In the genomic region with DNA sequence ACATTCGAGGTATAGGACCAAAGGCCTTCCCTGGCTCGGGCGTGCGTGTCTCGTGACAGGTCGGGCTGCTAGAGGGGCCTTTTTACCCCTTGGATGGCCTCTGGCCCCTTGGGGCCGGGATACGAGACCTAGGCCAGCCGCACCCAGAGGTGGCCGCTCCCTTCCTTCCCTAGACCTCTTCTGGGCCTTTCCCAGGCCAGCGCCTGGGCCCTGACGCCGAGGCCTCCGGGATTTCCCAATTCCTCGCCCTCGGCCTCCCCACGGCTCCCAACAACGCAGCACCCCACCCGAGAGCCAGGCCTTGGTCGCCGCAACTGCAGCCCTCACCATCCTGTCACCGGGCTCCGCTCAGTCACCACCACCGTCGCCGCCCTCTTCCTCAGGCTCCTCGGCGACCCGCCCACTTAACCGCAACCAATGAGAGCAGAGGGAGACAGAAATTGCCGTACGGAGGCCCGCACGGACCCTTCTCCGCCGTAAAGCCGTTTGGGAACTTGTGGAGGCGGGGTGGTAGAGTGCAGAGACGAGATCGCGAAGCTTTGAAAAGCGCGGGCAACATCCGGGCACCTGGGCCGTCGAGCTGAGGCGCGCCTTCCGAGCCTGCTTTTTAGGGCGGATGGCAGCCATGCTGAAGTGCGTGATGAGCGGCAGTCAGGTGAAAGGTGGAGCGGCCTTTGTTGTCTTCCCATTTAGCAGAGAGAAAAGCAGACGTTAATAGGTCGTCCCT, we compare ENCODE assay signal across 1 cellular context.
TF ChIP-seq lines count a peak whose summit lies in the region.

A gene (plus strand): TSS at position 610 of the 727 bp plus-strand sequence. CDS start 7 bp downstream, at position 617.
A gene (minus strand): TSS at position 390 of the 727 bp plus-strand sequence. CDS start 60 bp downstream, at position 330.

TF ChIP-seq in HepG2, 621 proteins besides CTCF, POLR2A, EP300 and RAD21 (continued from another document and continues in another):
- TF ChIP-seq, protein P1, sequence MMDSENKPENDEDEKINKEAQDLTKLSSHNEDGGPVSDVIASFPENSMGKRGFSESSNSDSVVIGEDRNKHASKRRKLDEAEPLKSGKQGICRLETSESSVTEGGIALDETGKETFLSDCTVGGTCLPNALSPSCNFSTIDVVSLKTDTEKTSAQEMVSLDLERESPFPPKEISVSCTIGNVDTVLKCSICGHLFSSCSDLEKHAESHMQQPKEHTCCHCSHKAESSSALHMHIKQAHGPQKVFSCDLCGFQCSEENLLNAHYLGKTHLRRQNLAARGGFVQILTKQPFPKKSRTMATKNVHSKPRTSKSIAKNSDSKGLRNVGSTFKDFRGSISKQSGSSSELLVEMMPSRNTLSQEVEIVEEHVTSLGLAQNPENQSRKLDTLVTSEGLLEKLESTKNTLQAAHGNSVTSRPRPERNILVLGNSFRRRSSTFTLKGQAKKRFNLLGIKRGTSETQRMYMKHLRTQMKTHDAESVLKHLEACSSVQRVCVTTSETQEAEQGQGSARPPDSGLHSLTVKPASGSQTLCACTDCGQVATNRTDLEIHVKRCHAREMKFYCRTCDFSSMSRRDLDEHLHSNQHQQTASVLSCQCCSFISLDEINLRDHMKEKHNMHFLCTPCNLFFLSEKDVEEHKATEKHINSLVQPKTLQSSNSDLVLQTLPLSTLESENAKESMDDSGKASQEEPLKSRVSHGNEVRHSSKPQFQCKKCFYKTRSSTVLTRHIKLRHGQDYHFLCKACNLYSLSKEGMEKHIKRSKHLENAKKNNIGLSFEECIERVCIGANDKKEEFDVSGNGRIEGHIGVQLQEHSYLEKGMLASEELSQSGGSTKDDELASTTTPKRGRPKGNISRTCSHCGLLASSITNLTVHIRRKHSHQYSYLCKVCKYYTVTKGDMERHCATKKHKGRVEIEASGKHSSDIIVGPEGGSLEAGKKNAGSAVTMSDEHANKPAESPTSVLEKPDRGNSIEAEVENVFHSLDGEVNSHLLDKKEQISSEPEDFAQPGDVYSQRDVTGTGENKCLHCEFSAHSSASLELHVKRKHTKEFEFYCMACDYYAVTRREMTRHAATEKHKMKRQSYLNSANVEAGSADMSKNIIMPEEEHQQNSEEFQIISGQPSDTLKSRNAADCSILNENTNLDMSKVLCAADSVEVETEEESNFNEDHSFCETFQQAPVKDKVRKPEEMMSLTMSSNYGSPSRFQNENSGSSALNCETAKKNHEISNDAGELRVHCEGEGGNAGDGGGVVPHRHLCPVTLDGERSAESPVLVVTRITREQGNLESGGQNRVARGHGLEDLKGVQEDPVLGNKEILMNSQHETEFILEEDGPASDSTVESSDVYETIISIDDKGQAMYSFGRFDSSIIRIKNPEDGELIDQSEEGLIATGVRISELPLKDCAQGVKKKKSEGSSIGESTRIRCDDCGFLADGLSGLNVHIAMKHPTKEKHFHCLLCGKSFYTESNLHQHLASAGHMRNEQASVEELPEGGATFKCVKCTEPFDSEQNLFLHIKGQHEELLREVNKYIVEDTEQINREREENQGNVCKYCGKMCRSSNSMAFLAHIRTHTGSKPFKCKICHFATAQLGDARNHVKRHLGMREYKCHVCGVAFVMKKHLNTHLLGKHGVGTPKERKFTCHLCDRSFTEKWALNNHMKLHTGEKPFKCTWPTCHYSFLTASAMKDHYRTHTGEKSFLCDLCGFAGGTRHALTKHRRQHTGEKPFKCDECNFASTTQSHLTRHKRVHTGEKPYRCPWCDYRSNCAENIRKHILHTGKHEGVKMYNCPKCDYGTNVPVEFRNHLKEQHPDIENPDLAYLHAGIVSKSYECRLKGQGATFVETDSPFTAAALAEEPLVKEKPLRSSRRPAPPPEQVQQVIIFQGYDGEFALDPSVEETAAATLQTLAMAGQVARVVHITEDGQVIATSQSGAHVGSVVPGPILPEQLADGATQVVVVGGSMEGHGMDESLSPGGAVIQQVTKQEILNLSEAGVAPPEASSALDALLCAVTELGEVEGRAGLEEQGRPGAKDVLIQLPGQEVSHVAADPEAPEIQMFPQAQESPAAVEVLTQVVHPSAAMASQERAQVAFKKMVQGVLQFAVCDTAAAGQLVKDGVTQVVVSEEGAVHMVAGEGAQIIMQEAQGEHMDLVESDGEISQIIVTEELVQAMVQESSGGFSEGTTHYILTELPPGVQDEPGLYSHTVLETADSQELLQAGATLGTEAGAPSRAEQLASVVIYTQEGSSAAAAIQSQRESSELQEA (CRISPR knock-in tag; IDR thresholded peaks at IDR 0.05; ENCODE audit: not compliant biosample characterization): peak; percentile 67
- TF ChIP-seq GZF1 (CRISPR knock-in tag; IDR thresholded peaks at IDR 0.05) (peak; percentile 82; the same call in 1 of the 2 replicates), SMAD3 (CRISPR knock-in tag; IDR thresholded peaks at IDR 0.05) (peak; percentile 85), SMC3 (IDR thresholded peaks at IDR 0.05; ENCODE audit: low read length) (no peak), PTBP1 (IDR thresholded peaks at IDR 0.05; ENCODE audit: low read depth, low read length, poor library complexity, severe bottlenecking) (peak; percentile 13), HES4 (CRISPR knock-in tag; IDR thresholded peaks at IDR 0.05; ENCODE audit: borderline replicate concordance) (peak; percentile 60; the same call in 1 of the 2 replicates), CBX2 (IDR thresholded peaks at IDR 0.05; ENCODE audit: low read depth, low read length) (no peak), CBX2 (CRISPR knock-in tag; IDR thresholded peaks at IDR 0.05; ENCODE audit: low read depth) (peak; percentile 95; the same call in 1 of the 2 replicates), RARG (CRISPR knock-in tag; IDR thresholded peaks at IDR 0.05; ENCODE audit: low read depth) (0 out of 2 replicates have a peak, but pooled peaks have one; percentile 63), SNRNP70 (IDR thresholded peaks at IDR 0.05; ENCODE audit: low read depth, low read length) (no peak), RARA (CRISPR knock-in tag; IDR thresholded peaks at IDR 0.05) (no peak; the same call in 1 of the 2 replicates), ZNF329 (CRISPR knock-in tag; IDR thresholded peaks at IDR 0.05; ENCODE audit: low read depth) (no peak; the same call in none of the 2 replicates), POLR2G (IDR thresholded peaks at IDR 0.05; ENCODE audit: low read depth, low read length) (peak; percentile 93), SMAD1 (CRISPR knock-in tag; IDR thresholded peaks at IDR 0.05; ENCODE audit: borderline replicate concordance, low read depth) (peak; percentile 65; the same call in 1 of the 2 replicates), SYNCRIP (IDR thresholded peaks at IDR 0.05; ENCODE audit: insufficient read depth, low read depth, low read length) (no peak), IRF2 (CRISPR knock-in tag; IDR thresholded peaks at IDR 0.05) (peak; percentile 90), ZNF446 (CRISPR knock-in tag; IDR thresholded peaks at IDR 0.05) (peak; percentile 88), RFX1 (IDR thresholded peaks at IDR 0.05) (no peak), ZNF335 (CRISPR knock-in tag; IDR thresholded peaks at IDR 0.05) (peak; percentile 85), REL (CRISPR knock-in tag; conservative IDR thresholded peaks at IDR 0.05) (peak; percentile 96), ZNF563 (CRISPR knock-in tag; IDR thresholded peaks at IDR 0.05) (peak; percentile 98), CENPT (CRISPR knock-in tag; IDR thresholded peaks at IDR 0.05; ENCODE audit: low read depth) (peak; percentile 89; the same call in 1 of the 2 replicates), RELA (CRISPR knock-in tag; IDR thresholded peaks at IDR 0.05) (no peak), PRPF4 (IDR thresholded peaks at IDR 0.05; ENCODE audit: low read depth, low read length, poor library complexity, severe bottlenecking) (no peak)
- TF ChIP-seq, protein P2, sequence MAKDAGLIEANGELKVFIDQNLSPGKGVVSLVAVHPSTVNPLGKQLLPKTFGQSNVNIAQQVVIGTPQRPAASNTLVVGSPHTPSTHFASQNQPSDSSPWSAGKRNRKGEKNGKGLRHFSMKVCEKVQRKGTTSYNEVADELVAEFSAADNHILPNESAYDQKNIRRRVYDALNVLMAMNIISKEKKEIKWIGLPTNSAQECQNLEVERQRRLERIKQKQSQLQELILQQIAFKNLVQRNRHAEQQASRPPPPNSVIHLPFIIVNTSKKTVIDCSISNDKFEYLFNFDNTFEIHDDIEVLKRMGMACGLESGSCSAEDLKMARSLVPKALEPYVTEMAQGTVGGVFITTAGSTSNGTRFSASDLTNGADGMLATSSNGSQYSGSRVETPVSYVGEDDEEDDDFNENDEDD (CRISPR knock-in tag; IDR thresholded peaks at IDR 0.05; ENCODE audit: borderline replicate concordance): peak; percentile 100
- TF ChIP-seq, protein P3, sequence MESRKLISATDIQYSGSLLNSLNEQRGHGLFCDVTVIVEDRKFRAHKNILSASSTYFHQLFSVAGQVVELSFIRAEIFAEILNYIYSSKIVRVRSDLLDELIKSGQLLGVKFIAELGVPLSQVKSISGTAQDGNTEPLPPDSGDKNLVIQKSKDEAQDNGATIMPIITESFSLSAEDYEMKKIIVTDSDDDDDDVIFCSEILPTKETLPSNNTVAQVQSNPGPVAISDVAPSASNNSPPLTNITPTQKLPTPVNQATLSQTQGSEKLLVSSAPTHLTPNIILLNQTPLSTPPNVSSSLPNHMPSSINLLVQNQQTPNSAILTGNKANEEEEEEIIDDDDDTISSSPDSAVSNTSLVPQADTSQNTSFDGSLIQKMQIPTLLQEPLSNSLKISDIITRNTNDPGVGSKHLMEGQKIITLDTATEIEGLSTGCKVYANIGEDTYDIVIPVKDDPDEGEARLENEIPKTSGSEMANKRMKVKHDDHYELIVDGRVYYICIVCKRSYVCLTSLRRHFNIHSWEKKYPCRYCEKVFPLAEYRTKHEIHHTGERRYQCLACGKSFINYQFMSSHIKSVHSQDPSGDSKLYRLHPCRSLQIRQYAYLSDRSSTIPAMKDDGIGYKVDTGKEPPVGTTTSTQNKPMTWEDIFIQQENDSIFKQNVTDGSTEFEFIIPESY (CRISPR knock-in tag; IDR thresholded peaks at IDR 0.05): peak; percentile 89
- TF ChIP-seq, protein P4, sequence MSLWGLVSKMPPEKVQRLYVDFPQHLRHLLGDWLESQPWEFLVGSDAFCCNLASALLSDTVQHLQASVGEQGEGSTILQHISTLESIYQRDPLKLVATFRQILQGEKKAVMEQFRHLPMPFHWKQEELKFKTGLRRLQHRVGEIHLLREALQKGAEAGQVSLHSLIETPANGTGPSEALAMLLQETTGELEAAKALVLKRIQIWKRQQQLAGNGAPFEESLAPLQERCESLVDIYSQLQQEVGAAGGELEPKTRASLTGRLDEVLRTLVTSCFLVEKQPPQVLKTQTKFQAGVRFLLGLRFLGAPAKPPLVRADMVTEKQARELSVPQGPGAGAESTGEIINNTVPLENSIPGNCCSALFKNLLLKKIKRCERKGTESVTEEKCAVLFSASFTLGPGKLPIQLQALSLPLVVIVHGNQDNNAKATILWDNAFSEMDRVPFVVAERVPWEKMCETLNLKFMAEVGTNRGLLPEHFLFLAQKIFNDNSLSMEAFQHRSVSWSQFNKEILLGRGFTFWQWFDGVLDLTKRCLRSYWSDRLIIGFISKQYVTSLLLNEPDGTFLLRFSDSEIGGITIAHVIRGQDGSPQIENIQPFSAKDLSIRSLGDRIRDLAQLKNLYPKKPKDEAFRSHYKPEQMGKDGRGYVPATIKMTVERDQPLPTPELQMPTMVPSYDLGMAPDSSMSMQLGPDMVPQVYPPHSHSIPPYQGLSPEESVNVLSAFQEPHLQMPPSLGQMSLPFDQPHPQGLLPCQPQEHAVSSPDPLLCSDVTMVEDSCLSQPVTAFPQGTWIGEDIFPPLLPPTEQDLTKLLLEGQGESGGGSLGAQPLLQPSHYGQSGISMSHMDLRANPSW (CRISPR knock-in tag; IDR thresholded peaks at IDR 0.05; ENCODE audit: borderline replicate concordance): no peak
- TF ChIP-seq, protein P5, sequence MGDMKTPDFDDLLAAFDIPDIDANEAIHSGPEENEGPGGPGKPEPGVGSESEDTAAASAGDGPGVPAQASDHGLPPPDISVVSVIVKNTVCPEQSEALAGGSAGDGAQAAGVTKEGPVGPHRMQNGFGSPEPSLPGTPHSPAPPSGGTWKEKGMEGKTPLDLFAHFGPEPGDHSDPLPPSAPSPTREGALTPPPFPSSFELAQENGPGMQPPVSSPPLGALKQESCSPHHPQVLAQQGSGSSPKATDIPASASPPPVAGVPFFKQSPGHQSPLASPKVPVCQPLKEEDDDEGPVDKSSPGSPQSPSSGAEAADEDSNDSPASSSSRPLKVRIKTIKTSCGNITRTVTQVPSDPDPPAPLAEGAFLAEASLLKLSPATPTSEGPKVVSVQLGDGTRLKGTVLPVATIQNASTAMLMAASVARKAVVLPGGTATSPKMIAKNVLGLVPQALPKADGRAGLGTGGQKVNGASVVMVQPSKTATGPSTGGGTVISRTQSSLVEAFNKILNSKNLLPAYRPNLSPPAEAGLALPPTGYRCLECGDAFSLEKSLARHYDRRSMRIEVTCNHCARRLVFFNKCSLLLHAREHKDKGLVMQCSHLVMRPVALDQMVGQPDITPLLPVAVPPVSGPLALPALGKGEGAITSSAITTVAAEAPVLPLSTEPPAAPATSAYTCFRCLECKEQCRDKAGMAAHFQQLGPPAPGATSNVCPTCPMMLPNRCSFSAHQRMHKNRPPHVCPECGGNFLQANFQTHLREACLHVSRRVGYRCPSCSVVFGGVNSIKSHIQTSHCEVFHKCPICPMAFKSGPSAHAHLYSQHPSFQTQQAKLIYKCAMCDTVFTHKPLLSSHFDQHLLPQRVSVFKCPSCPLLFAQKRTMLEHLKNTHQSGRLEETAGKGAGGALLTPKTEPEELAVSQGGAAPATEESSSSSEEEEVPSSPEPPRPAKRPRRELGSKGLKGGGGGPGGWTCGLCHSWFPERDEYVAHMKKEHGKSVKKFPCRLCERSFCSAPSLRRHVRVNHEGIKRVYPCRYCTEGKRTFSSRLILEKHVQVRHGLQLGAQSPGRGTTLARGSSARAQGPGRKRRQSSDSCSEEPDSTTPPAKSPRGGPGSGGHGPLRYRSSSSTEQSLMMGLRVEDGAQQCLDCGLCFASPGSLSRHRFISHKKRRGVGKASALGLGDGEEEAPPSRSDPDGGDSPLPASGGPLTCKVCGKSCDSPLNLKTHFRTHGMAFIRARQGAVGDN (CRISPR knock-in tag; IDR thresholded peaks at IDR 0.05): peak; percentile 100
- TF ChIP-seq, protein P6, sequence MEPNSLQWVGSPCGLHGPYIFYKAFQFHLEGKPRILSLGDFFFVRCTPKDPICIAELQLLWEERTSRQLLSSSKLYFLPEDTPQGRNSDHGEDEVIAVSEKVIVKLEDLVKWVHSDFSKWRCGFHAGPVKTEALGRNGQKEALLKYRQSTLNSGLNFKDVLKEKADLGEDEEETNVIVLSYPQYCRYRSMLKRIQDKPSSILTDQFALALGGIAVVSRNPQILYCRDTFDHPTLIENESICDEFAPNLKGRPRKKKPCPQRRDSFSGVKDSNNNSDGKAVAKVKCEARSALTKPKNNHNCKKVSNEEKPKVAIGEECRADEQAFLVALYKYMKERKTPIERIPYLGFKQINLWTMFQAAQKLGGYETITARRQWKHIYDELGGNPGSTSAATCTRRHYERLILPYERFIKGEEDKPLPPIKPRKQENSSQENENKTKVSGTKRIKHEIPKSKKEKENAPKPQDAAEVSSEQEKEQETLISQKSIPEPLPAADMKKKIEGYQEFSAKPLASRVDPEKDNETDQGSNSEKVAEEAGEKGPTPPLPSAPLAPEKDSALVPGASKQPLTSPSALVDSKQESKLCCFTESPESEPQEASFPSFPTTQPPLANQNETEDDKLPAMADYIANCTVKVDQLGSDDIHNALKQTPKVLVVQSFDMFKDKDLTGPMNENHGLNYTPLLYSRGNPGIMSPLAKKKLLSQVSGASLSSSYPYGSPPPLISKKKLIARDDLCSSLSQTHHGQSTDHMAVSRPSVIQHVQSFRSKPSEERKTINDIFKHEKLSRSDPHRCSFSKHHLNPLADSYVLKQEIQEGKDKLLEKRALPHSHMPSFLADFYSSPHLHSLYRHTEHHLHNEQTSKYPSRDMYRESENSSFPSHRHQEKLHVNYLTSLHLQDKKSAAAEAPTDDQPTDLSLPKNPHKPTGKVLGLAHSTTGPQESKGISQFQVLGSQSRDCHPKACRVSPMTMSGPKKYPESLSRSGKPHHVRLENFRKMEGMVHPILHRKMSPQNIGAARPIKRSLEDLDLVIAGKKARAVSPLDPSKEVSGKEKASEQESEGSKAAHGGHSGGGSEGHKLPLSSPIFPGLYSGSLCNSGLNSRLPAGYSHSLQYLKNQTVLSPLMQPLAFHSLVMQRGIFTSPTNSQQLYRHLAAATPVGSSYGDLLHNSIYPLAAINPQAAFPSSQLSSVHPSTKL (CRISPR knock-in tag; IDR thresholded peaks at IDR 0.05): peak; percentile 63; the same call in 1 of the 2 replicates
